In the genomic region with DNA sequence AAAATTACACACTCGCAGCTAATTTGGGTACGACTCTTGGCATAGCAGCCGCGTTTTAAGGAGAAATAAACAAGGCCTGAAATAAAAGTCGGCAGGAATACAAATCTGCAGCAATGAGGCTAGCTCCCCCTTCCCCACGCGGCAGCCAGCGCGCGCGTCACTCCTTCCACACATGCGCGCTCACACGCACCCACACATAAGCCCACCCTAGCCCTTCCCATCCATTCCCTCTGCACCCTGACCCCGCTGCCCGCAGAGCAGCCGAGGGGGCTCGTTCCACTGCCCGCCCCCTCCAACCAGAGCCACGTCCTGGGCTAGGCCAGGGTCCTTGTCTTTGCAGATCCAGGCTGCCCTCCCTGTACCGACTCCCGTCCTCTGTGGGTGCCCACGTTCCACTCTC, we compare ENCODE assay signal across 23 cellular contexts.
"Had no signal": no experiment of that assay in that cellular context is flagged by ENCODE, and none has a peak within 500 bp of the region (broad histone marks: within the 10 kb centered on the region; RNA-seq: fewer than 3 reads in every experiment).

No MANE protein-coding gene starts in this region.

- H3K4me1 ChIP-seq: adrenal gland had no signal

- FAIRE-seq: astrocyte, islet of Langerhans had no signal

- ATAC-seq: gastroesophageal sphincter, left colon had no signal

- H3K4me3 Mint-ChIP-seq: activated naive CD8-positive, alpha-beta T cell; endodermal cell; memory B cell had no signal

- DNase-seq: activated CD4-positive, alpha-beta T cell treated with anti-CD3 and anti-CD28 coated beads for 1 hour; activated T-cell treated with anti-CD3 and anti-CD28 coated beads, Interleukin-2, amount 50 U/mL, for 1 hour; adrenal gland; endodermal cell; head of caudate nucleus; left colon; occipital lobe; sigmoid colon; stimulated activated CD4-positive, alpha-beta T cell treated with anti-CD3 and anti-CD28 coated beads, Interleukin-15, amount 100 ng/mL, for 24 hours; stimulated activated CD4-positive, alpha-beta T cell treated with anti-CD3 and anti-CD28 coated beads, Interleukin-2, amount 100 ng/mL, for 48 hours; stimulated activated naive CD4-positive, alpha-beta T cell treated with Interleukin-2 at 50 U/mL for 16 hours; T-helper 2 cell had no signal

- H3K9me3 ChIP-seq: adrenal gland, breast epithelium, sigmoid colon, tibial nerve had no signal

- H3K4me1 Mint-ChIP-seq: memory B cell had no signal

- H3K27ac ChIP-seq: adrenal gland, breast epithelium, coronary artery, epithelial cell of prostate, gastroesophageal sphincter, sigmoid colon, tibial nerve had no signal

- H3K27ac Mint-ChIP-seq: activated naive CD8-positive, alpha-beta T cell; endodermal cell; memory B cell had no signal

- H3K4me2 ChIP-seq: smooth muscle cell had no signal

- H3K36me3 ChIP-seq: adrenal gland, breast epithelium, gastroesophageal sphincter, sigmoid colon, tibial nerve had no signal

- H3K27me3 ChIP-seq: adrenal gland, sigmoid colon, tibial nerve had no signal

- H3K4me3 ChIP-seq: adrenal gland, breast epithelium, coronary artery, gastroesophageal sphincter, sigmoid colon, smooth muscle cell, tibial nerve had no signal

- H3K27me3 Mint-ChIP-seq: activated naive CD8-positive, alpha-beta T cell had no signal

- H3K36me3 Mint-ChIP-seq: memory B cell had no signal

- H3K9me3 Mint-ChIP-seq: endodermal cell, memory B cell, nephron had no signal
